Comparison of ENCODE assay signal across 30 cellular contexts in the genomic region with DNA sequence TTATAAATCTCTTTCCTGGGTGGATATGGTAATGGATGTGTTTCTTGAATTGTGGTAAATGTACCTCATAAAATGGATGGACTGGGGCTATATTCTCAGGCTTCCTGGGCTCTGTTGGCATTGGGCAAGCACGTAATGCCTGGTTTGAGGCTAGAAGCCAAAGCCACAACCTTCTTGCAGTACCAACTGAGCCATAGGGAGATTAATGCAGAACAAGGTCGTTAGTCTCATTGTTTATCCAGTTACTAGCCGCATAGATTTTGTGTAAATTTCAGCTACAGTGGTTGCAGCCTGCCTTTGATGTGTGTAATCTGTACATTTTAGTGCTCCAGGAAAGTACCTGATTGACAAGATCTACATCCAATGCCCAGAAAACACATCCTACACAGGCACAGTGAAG. TPM values are rescaled to one million over a fixed set of nuclear protein-coding genes. Genes with fewer than 3 reads are reported as not detected.
"Had no signal": no experiment of that assay in that cellular context is flagged by ENCODE, and none has a peak within 500 bp of the region (broad histone marks: within the 10 kb centered on the region; RNA-seq: fewer than 3 reads in every experiment).

No MANE protein-coding gene starts in this region.

- H3K9me3 ChIP-seq: heart left ventricle, lower lobe of right lung, psoas muscle, sigmoid colon, thoracic aorta, upper lobe of left lung, vagina had no signal

- H3K36me3 ChIP-seq: heart left ventricle, lower lobe of right lung, sigmoid colon, thoracic aorta, upper lobe of left lung, vagina had no signal

- H3K9ac ChIP-seq: parathyroid adenoma had no signal

- H3K4me3 Mint-ChIP-seq: activated T-cell treated with anti-CD3 and anti-CD28 coated beads, Interleukin-2, amount 50 U/mL, for 72 hours; central memory CD8-positive, alpha-beta T cell; dendritic cell treated with granulocyte-macrophage colony-stimulating factor and Interleukin-4, amounts not matched to agents 40 ng/mL and 50 ng/mL, for 4 days; endodermal cell; immature natural killer cell; stimulated activated effector memory CD8-positive, alpha-beta T cell treated with anti-CD3 and anti-CD28 coated beads, Interleukin-12 subunit alpha, Interleukin-12 subunit beta, amount 100 ng/mL, for 72 hours; stimulated activated naive CD8-positive, alpha-beta T cell treated with anti-CD3 and anti-CD28 coated beads, Interleukin-15, Interleukin-2, amounts not matched to agents 100 ng/mL and 50 ng/mL, for 24 hours had no signal

- ATAC-seq: activated T-cell treated with anti-CD3 and anti-CD28 coated beads, Interleukin-2, amount 50 U/mL, for 72 hours; esophagus mucosa; heart left ventricle; left lobe of liver; lower lobe of right lung; psoas muscle; stimulated activated effector memory CD8-positive, alpha-beta T cell treated with anti-CD3 and anti-CD28 coated beads, Interleukin-12 subunit alpha, Interleukin-12 subunit beta, amount 100 ng/mL, for 72 hours had no signal

- H3K4me1 ChIP-seq: parathyroid adenoma, psoas muscle had no signal

- H3K4me3 ChIP-seq: heart left ventricle, lower lobe of right lung, psoas muscle, sigmoid colon, thoracic aorta, upper lobe of left lung, vagina had no signal

- H3K27ac Mint-ChIP-seq: activated T-cell treated with anti-CD3 and anti-CD28 coated beads, Interleukin-2, amount 50 U/mL, for 72 hours; dendritic cell treated with granulocyte-macrophage colony-stimulating factor and Interleukin-4, amounts not matched to agents 40 ng/mL and 50 ng/mL, for 4 days; endodermal cell; immature natural killer cell; stimulated activated effector memory CD8-positive, alpha-beta T cell treated with anti-CD3 and anti-CD28 coated beads, Interleukin-12 subunit alpha, Interleukin-12 subunit beta, amount 100 ng/mL, for 72 hours; stimulated activated naive CD8-positive, alpha-beta T cell treated with anti-CD3 and anti-CD28 coated beads, Interleukin-15, Interleukin-2, amounts not matched to agents 100 ng/mL and 50 ng/mL, for 24 hours had no signal

- H3K79me2 ChIP-seq: parathyroid adenoma had no signal

- H3K36me3 Mint-ChIP-seq: immature natural killer cell had no signal

- H2AFZ ChIP-seq: parathyroid adenoma had no signal

- H3K27ac ChIP-seq: heart left ventricle, lower lobe of right lung, parathyroid adenoma, psoas muscle, sigmoid colon, thoracic aorta, upper lobe of left lung, vagina, VCaP had no signal

- H3K27me3 Mint-ChIP-seq: stimulated activated naive CD8-positive, alpha-beta T cell treated with anti-CD3 and anti-CD28 coated beads, Interleukin-15, Interleukin-2, amounts not matched to agents 100 ng/mL and 50 ng/mL, for 24 hours had no signal

- DNase-seq: activated CD4-positive, alpha-beta T cell treated with anti-CD3 and anti-CD28 coated beads for 4 hours; activated CD4-positive, alpha-beta T cell treated with anti-CD3 and anti-CD28 coated beads, Interleukin-2, amount 50 U/mL, for 4 hours; activated naive CD4-positive, alpha-beta T cell; activated T-cell treated with anti-CD3 and anti-CD28 coated beads for 4 hours; activated T-cell treated with anti-CD3 and anti-CD28 coated beads, Interleukin-2, amount 50 U/mL, for 72 hours; endodermal cell; foreskin fibroblast; heart left ventricle; hypothalamus; immature natural killer cell; kidney; lower lobe of right lung; mesendoderm; occipital lobe; psoas muscle; sigmoid colon; small intestine; stimulated activated CD4-positive, alpha-beta T cell treated with anti-CD3 and anti-CD28 coated beads, Interleukin-4, amount 100 ng/mL, for 24 hours; upper lobe of left lung had no signal

- H3K9me3 Mint-ChIP-seq: activated T-cell treated with anti-CD3 and anti-CD28 coated beads, Interleukin-2, amount 50 U/mL, for 72 hours; central memory CD8-positive, alpha-beta T cell; endodermal cell; stimulated activated effector memory CD8-positive, alpha-beta T cell treated with anti-CD3 and anti-CD28 coated beads, Interleukin-12 subunit alpha, Interleukin-12 subunit beta, amount 100 ng/mL, for 72 hours; stimulated activated naive CD8-positive, alpha-beta T cell treated with anti-CD3 and anti-CD28 coated beads, Interleukin-15, Interleukin-2, amounts not matched to agents 100 ng/mL and 50 ng/mL, for 24 hours had no signal

RNA-seq across cellular contexts. Expression of gene LEF1, which starts 7.2 kb away (rescaled TPM):
- total RNA-seq: bronchial epithelial cell had no signal
